Comparison of ENCODE assay signal across 16 cellular contexts in genomic region chr16:14494396-14494795, GRCh38.
"Had no signal": no experiment of that assay in that cellular context is flagged by ENCODE, and none has a peak within 500 bp of the region (broad histone marks: within the 10 kb centered on the region; RNA-seq: fewer than 3 reads in every experiment).

No MANE protein-coding gene starts in this region.

- ATAC-seq: activated CD8-positive, alpha-beta memory T cell treated with anti-CD3 and anti-CD28 coated beads, Interleukin-2, amount 10 ng/mL, durations not matched to agents 7 days and 5 days; body of pancreas; left cardiac atrium; naive thymus-derived CD4-positive, alpha-beta T cell; stimulated activated naive CD8-positive, alpha-beta T cell treated with anti-CD3 and anti-CD28 coated beads, Interleukin-15, amount 100 ng/mL, for 72 hours; upper lobe of right lung had no signal

- H3K4me3 Mint-ChIP-seq: activated CD8-positive, alpha-beta memory T cell treated with anti-CD3 and anti-CD28 coated beads, Interleukin-2, amount 10 ng/mL, durations not matched to agents 7 days and 5 days; activated T-cell treated with anti-CD3 and anti-CD28 coated beads, Interleukin-2, amount 50 U/mL, for 24 hours; dendritic cell treated with granulocyte-macrophage colony-stimulating factor and Interleukin-4, amounts not matched to agents 40 ng/mL and 50 ng/mL, for 4 days; naive thymus-derived CD4-positive, alpha-beta T cell; stimulated activated naive CD8-positive, alpha-beta T cell treated with anti-CD3 and anti-CD28 coated beads, Interleukin-15, amount 100 ng/mL, for 72 hours had no signal

- DNase-seq: activated CD4-positive, alpha-beta T cell treated with anti-CD3 and anti-CD28 coated beads, Interleukin-2, amount 50 U/mL, for 4 hours; activated CD4-positive, CD25-positive, alpha-beta regulatory T cell treated with anti-CD3 and anti-CD28 coated beads, Interleukin-2, amount 50 U/mL, for 72 hours; activated CD8-positive, alpha-beta memory T cell treated with anti-CD3 and anti-CD28 coated beads, Interleukin-2, amount 10 ng/mL, durations not matched to agents 7 days and 5 days; activated gamma-delta T cell treated with Interleukin-2 at 50 U/mL for 16 hours; activated T-cell treated with anti-CD3 and anti-CD28 coated beads, Interleukin-2, amount 50 U/mL, for 24 hours; adrenal gland; body of pancreas; glutamatergic neuron; left cardiac atrium; naive thymus-derived CD4-positive, alpha-beta T cell; stimulated activated CD4-positive, alpha-beta T cell treated with anti-CD3 and anti-CD28 coated beads, Interleukin-2, amount 100 ng/mL, for 48 hours; stimulated activated naive CD8-positive, alpha-beta T cell treated with anti-CD3 and anti-CD28 coated beads, Interleukin-15, amount 100 ng/mL, for 72 hours; testis; upper lobe of right lung had no signal

- H3K9me3 Mint-ChIP-seq: activated T-cell treated with anti-CD3 and anti-CD28 coated beads, Interleukin-2, amount 50 U/mL, for 24 hours; dendritic cell treated with granulocyte-macrophage colony-stimulating factor and Interleukin-4, amounts not matched to agents 40 ng/mL and 50 ng/mL, for 4 days; naive thymus-derived CD4-positive, alpha-beta T cell; stimulated activated naive CD8-positive, alpha-beta T cell treated with anti-CD3 and anti-CD28 coated beads, Interleukin-15, amount 100 ng/mL, for 72 hours had no signal

- H3K27me3 Mint-ChIP-seq: activated CD8-positive, alpha-beta memory T cell treated with anti-CD3 and anti-CD28 coated beads, Interleukin-2, amount 10 ng/mL, durations not matched to agents 7 days and 5 days; activated T-cell treated with anti-CD3 and anti-CD28 coated beads, Interleukin-2, amount 50 U/mL, for 24 hours; dendritic cell treated with granulocyte-macrophage colony-stimulating factor and Interleukin-4, amounts not matched to agents 40 ng/mL and 50 ng/mL, for 4 days; naive thymus-derived CD4-positive, alpha-beta T cell; stimulated activated naive CD8-positive, alpha-beta T cell treated with anti-CD3 and anti-CD28 coated beads, Interleukin-15, amount 100 ng/mL, for 72 hours had no signal

- H3K9me3 ChIP-seq: adrenal gland, body of pancreas, prostate gland, testis, upper lobe of right lung had no signal

- H3K27ac Mint-ChIP-seq: activated CD8-positive, alpha-beta memory T cell treated with anti-CD3 and anti-CD28 coated beads, Interleukin-2, amount 10 ng/mL, durations not matched to agents 7 days and 5 days; activated T-cell treated with anti-CD3 and anti-CD28 coated beads, Interleukin-2, amount 50 U/mL, for 24 hours; dendritic cell treated with granulocyte-macrophage colony-stimulating factor and Interleukin-4, amounts not matched to agents 40 ng/mL and 50 ng/mL, for 4 days had no signal
